Comparison of ENCODE assay signal across 8 cellular contexts in genomic region chr5:122195784-122196394, GRCh38.
A peak's percentile ranks its signal among the peaks of the same experiment; 100 is the strongest.
DNase-seq lines count a peak whose midpoint lies in the region; ATAC-seq and TF ChIP-seq lines count a peak whose summit lies in the region.

No MANE protein-coding gene starts in this region.

- no peak overlapping the region for H3K4ac ChIP-seq in neuronal stem cell (ENCODE audit: low read length)

- TF ChIP-seq CTCF in KMS-11 (conservative IDR thresholded peaks at IDR 0.05; ENCODE audit: low read depth, low read length) (peak; percentile 46), PC-3 (conservative IDR thresholded peaks at IDR 0.05; ENCODE audit: low read depth, low read length) (peak; percentile 65)

- no peak overlapping the region for H3K23ac ChIP-seq in neuronal stem cell (ENCODE audit: low read depth, low read length, poor library complexity)

- H3K79me2 ChIP-seq in KMS-11 (ENCODE audit: insufficient read depth, low read depth) (no peaks in the 10 kb centered on the region), PC-3 (ENCODE audit: low read length) (no peaks in the 10 kb centered on the region)

- no peak overlapping the region for H2BK15ac ChIP-seq in neuronal stem cell (ENCODE audit: low read length)

- no peak overlapping the region for H2AFZ ChIP-seq in KMS-11 (ENCODE audit: low read depth)
- no peak overlapping the region for H2AFZ ChIP-seq in PC-3 (ENCODE audit: low read length)
- H2AFZ ChIP-seq in neuronal stem cell (ENCODE audit: low read length) = no peak overlapping the region

- no peaks in the 10 kb centered on the region for H3K4me1 ChIP-seq in KMS-11 (ENCODE audit: low read depth, poor library complexity, severe bottlenecking)
- no peaks in the 10 kb centered on the region for H3K4me1 ChIP-seq in PC-3 (ENCODE audit: insufficient read depth, low read length)
- H3K4me1 ChIP-seq in neuronal stem cell (ENCODE audit: control insufficient read depth in 2 of 2, insufficient read depth in 1 of 2, low read depth in 1 of 2, low read length in 2 of 2) = peaks cover 0 to 10% of the 10 kb centered on the region in 2 donors

- H2BK120ac ChIP-seq in neuronal stem cell (ENCODE audit: low read depth, low read length) = no peak overlapping the region

- no CpG with 5 or more reads among the region's 3 CpGs for WGBS in neuronal stem cell (ENCODE audit: extremely low coverage in 2 of 2, insufficient read length in 2 of 2, insufficient replicate concordance in 1 of 2), 2 donors

- H3K36me3 ChIP-seq in KMS-11 (ENCODE audit: insufficient read depth) (no peaks in the 10 kb centered on the region), PC-3 (ENCODE audit: low read depth, low read length) (no peaks in the 10 kb centered on the region), neuronal stem cell (replicated peaks in 1 of 2; ENCODE audit: control insufficient read depth in 2 of 2, insufficient read depth in 2 of 2, low read length in 2 of 2) (no peaks in the 10 kb centered on the region)

- H3K14ac ChIP-seq in neuronal stem cell (ENCODE audit: low read length) = no peak overlapping the region

- H2AK5ac ChIP-seq in neuronal stem cell (ENCODE audit: low read depth, low read length) = no peak overlapping the region

- H2BK12ac ChIP-seq in neuronal stem cell (ENCODE audit: low read length) = no peak overlapping the region

- H3K9me3 ChIP-seq in PC-3 (ENCODE audit: low read length) (no peaks in the 10 kb centered on the region), neuronal stem cell (replicated peaks in 1 of 2; ENCODE audit: control insufficient read depth in 2 of 2, insufficient read depth in 1 of 2, low read depth in 1 of 2, low read length in 2 of 2) (no peaks in the 10 kb centered on the region)

- no peaks in the 10 kb centered on the region for H3K79me1 ChIP-seq in neuronal stem cell (ENCODE audit: low read depth, low read length)

- intact Hi-C loops in PC-3 (cut with micrococcal nuclease) = loop anchor here (1.0 to 10.0 kb wide), 2 partner anchors 219 to 299 kb away; no protein-coding TSS in a partner anchor

- DNase-seq in DMS114 treated with DMSO at 0.1 percent for 48 hours (lab: John Stamatoyannopoulos, UW; ENCODE audit: unreplicated experiment) = peak; percentile 66
- DNase-seq in PC-3 = peak; percentile 57
- DNase-seq in epidermal melanocyte (ENCODE audit: insufficient read length, low spot score) = peak; percentile 40
- peak; percentile 46 for DNase-seq in neuronal stem cell (ENCODE audit: low spot score)

- H3K4me3 ChIP-seq in KMS-11 (IDR thresholded peaks at IDR 0.05; ENCODE audit: insufficient read depth, low read depth, low read length) = no peak overlapping the region
- H3K4me3 ChIP-seq in PC-3 (ENCODE audit: low read length) = no peak overlapping the region
- no peak overlapping the region for H3K4me3 ChIP-seq in neuronal stem cell (ENCODE audit: low read length in 2 of 2)

- H4K20me1 ChIP-seq in KMS-11 (ENCODE audit: insufficient read depth) (no peaks in the 10 kb centered on the region), PC-3 (ENCODE audit: low read length) (no peaks in the 10 kb centered on the region)

- POLR2A ChIA-PET in PC-3 (lab: Charles Lee; ENCODE audit: unreplicated experiment) = no interaction called here

- no peak overlapping the region for H4K8ac ChIP-seq in neuronal stem cell (ENCODE audit: low read depth, low read length)

- CTCF ChIA-PET in PC-3 (lab: Charles Lee) = interaction anchor here (0.6 kb wide), 1 partner anchor 267 kb away, joined by 3 read pairs; no protein-coding TSS in a partner anchor

- no peak overlapping the region for H4K91ac ChIP-seq in neuronal stem cell (ENCODE audit: low read depth, low read length, poor library complexity)

- H3K9ac ChIP-seq in KMS-11 (no peak overlapping the region), PC-3 (ENCODE audit: low read length) (no peak overlapping the region), neuronal stem cell (ENCODE audit: low read depth, low read length, poor library complexity) (no peak overlapping the region)

- H3F3A ChIP-seq in PC-3 (ENCODE audit: low read length, unreplicated experiment) = no peaks in the 10 kb centered on the region

- H3K9me2 ChIP-seq in PC-3 (replicated peaks; ENCODE audit: low read length) = no peaks in the 10 kb centered on the region

- no peak overlapping the region for H2BK5ac ChIP-seq in neuronal stem cell (ENCODE audit: low read length)

- H3K18ac ChIP-seq in neuronal stem cell (ENCODE audit: low read length) = no peak overlapping the region

- H3K27me3 ChIP-seq in KMS-11 (ENCODE audit: insufficient read depth, low read depth) (no peaks in the 10 kb centered on the region), PC-3 (ENCODE audit: low read length) (0 out of 2 replicates have a peak, but pooled peaks cover 9% of the 10 kb centered on the region), neuronal stem cell (ENCODE audit: control insufficient read depth in 3 of 3, insufficient read depth in 3 of 3, low read depth in 1 of 3, low read length in 3 of 3) (peaks cover 0 to 12% (median 0%) of the 10 kb centered on the region in 3 experiments)

- ATAC-seq in PC-3 (peak; percentile 71), GM18867 (IDR thresholded peaks at IDR 0.05; ENCODE audit: unreplicated experiment) (no peak), GM21529 (IDR thresholded peaks at IDR 0.05; ENCODE audit: unreplicated experiment) (no peak), HG03135 (IDR thresholded peaks at IDR 0.05; ENCODE audit: unreplicated experiment) (no peak)

- BruUV-seq in PC-3 (replicated peaks; lab: Mats Ljungman, UMichigan) = no TSS peak

- no peak overlapping the region for H3K27ac ChIP-seq in KMS-11
- no peak overlapping the region for H3K27ac ChIP-seq in PC-3 (ENCODE audit: low read length)
- no peak overlapping the region for H3K27ac ChIP-seq in neuronal stem cell (replicated peaks; ENCODE audit: low read length)

- H3K4me2 ChIP-seq in KMS-11 (no peak overlapping the region), PC-3 (ENCODE audit: low read length) (no peak overlapping the region), neuronal stem cell (ENCODE audit: insufficient read depth, low read length, poor library complexity, severe bottlenecking) (no peak overlapping the region)
